2 cellular contexts compared by ENCODE assay signal in the genomic region with DNA sequence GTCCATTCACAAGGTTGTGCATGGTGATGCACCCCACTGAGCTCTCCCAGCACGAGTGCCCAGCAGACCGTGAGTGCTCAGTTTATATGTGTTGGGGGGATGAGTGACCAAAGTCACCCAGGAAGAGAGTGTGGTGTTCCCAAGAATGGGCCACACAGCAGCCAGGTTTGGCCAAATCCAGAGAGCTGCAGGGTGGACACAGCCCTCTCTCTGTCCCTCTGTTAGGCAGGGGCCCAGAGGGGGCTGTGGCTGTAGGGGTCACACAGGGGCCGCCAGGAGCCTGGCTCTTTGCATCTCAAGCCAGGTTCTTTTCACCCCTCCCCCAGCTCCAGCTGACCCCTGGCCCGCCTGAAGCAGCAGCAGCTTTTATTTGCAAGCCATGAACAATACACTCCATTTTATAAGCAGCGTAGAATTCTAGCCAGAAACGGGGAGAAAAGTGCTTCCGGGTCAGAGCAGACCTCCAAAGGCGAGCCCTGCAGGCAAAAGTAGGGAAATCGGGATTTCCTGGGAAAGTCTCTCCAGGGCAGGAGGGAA.
TF ChIP-seq lines count a peak whose summit lies in the region.

No MANE protein-coding gene starts in this region.

TF ChIP-seq in IMR-90, 13 proteins besides CTCF, POLR2A, EP300 and RAD21:
- TF ChIP-seq MAFK (IDR thresholded peaks at IDR 0.05; ENCODE audit: low read depth, low read length), result no peak
- no peak for TF ChIP-seq BHLHE40 (IDR thresholded peaks at IDR 0.05; ENCODE audit: low read depth, low read length)
- TF ChIP-seq, protein P1, sequence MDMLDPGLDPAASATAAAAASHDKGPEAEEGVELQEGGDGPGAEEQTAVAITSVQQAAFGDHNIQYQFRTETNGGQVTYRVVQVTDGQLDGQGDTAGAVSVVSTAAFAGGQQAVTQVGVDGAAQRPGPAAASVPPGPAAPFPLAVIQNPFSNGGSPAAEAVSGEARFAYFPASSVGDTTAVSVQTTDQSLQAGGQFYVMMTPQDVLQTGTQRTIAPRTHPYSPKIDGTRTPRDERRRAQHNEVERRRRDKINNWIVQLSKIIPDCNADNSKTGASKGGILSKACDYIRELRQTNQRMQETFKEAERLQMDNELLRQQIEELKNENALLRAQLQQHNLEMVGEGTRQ (IDR thresholded peaks at IDR 0.05; ENCODE audit: low read depth, low read length), result no peak
- no peak for TF ChIP-seq CHD1 (IDR thresholded peaks at IDR 0.05; ENCODE audit: low read depth, low read length)
- no peak for TF ChIP-seq FOS (IDR thresholded peaks at IDR 0.05; ENCODE audit: low read depth, low read length)
- no peak for TF ChIP-seq MAZ (IDR thresholded peaks at IDR 0.05; ENCODE audit: borderline replicate concordance, low read depth, low read length)
- no peak for TF ChIP-seq RCOR1 (IDR thresholded peaks at IDR 0.05; ENCODE audit: insufficient replicate concordance, low read length)
- TF ChIP-seq MXI1 (IDR thresholded peaks at IDR 0.05; ENCODE audit: borderline replicate concordance, low read depth, low read length), result no peak
- TF ChIP-seq RFX5 (IDR thresholded peaks at IDR 0.05; ENCODE audit: low read depth, low read length), result no peak
- no peak for TF ChIP-seq CEBPB (IDR thresholded peaks at IDR 0.05; ENCODE audit: low read depth, low read length)
- no peak for TF ChIP-seq SMC3 (IDR thresholded peaks at IDR 0.05; ENCODE audit: low read depth, low read length)
- no peak for TF ChIP-seq NFE2L2 (IDR thresholded peaks at IDR 0.05; ENCODE audit: low read depth, low read length)
TF ChIP-seq in IMR-90: peak in this region for 0.

TF ChIP-seq in GM12878, 131 proteins besides CTCF, POLR2A, EP300 and RAD21:
- TF ChIP-seq LARP7 (IDR thresholded peaks at IDR 0.05) (no peak), EED (IDR thresholded peaks at IDR 0.05; ENCODE audit: low read depth) (peak; percentile 44; the same call in 1 of the 2 replicates), IKZF1 (conservative IDR thresholded peaks at IDR 0.05) (peak; percentile 62), IKZF2 (IDR thresholded peaks at IDR 0.05) (peak; percentile 28; a peak in 2 of 4 replicates), FOXK2 (IDR thresholded peaks at IDR 0.05) (no peak), HDAC6 (IDR thresholded peaks at IDR 0.05; ENCODE audit: unreplicated experiment) (no peak), GATAD2B (conservative IDR thresholded peaks at IDR 0.05; ENCODE audit: low read depth) (peak; percentile 39; the same call in 1 of the 2 replicates), NR2C1 (IDR thresholded peaks at IDR 0.05) (peak; percentile 75), NR2F1 (conservative IDR thresholded peaks at IDR 0.05) (peak; percentile 79), RELB (IDR thresholded peaks at IDR 0.05; ENCODE audit: low read depth) (0 out of 2 replicates have a peak, but pooled peaks have one; percentile 10), NFIC (IDR thresholded peaks at IDR 0.05; ENCODE audit: low read depth, low read length) (no peak), WRNIP1 (IDR thresholded peaks at IDR 0.05; ENCODE audit: borderline replicate concordance, low read depth, low read length) (0 out of 2 replicates have a peak, but pooled peaks have one; percentile 3), BHLHE40 (IDR thresholded peaks at IDR 0.05; ENCODE audit: borderline replicate concordance in 1 of 2, low read depth in 2 of 2, low read length in 1 of 2) (peak; percentile 77 to 87), SRF (IDR thresholded peaks at IDR 0.05; ENCODE audit: low read depth in 2 of 2, low read length in 2 of 2) (no peak), PAX5 (IDR thresholded peaks at IDR 0.05; ENCODE audit: borderline replicate concordance, low read depth, low read length) (peak; percentile 94), ZNF687 (IDR thresholded peaks at IDR 0.05) (peak; percentile 72; the same call in 1 of the 2 replicates)
- TF ChIP-seq, protein P2, sequence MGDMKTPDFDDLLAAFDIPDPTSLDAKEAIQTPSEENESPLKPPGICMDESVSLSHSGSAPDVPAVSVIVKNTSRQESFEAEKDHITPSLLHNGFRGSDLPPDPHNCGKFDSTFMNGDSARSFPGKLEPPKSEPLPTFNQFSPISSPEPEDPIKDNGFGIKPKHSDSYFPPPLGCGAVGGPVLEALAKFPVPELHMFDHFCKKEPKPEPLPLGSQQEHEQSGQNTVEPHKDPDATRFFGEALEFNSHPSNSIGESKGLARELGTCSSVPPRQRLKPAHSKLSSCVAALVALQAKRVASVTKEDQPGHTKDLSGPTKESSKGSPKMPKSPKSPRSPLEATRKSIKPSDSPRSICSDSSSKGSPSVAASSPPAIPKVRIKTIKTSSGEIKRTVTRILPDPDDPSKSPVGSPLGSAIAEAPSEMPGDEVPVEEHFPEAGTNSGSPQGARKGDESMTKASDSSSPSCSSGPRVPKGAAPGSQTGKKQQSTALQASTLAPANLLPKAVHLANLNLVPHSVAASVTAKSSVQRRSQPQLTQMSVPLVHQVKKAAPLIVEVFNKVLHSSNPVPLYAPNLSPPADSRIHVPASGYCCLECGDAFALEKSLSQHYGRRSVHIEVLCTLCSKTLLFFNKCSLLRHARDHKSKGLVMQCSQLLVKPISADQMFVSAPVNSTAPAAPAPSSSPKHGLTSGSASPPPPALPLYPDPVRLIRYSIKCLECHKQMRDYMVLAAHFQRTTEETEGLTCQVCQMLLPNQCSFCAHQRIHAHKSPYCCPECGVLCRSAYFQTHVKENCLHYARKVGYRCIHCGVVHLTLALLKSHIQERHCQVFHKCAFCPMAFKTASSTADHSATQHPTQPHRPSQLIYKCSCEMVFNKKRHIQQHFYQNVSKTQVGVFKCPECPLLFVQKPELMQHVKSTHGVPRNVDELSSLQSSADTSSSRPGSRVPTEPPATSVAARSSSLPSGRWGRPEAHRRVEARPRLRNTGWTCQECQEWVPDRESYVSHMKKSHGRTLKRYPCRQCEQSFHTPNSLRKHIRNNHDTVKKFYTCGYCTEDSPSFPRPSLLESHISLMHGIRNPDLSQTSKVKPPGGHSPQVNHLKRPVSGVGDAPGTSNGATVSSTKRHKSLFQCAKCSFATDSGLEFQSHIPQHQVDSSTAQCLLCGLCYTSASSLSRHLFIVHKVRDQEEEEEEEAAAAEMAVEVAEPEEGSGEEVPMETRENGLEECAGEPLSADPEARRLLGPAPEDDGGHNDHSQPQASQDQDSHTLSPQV (IDR thresholded peaks at IDR 0.05), result 0 out of 2 replicates have a peak, but pooled peaks have one; percentile 58
- TF ChIP-seq, protein P3, sequence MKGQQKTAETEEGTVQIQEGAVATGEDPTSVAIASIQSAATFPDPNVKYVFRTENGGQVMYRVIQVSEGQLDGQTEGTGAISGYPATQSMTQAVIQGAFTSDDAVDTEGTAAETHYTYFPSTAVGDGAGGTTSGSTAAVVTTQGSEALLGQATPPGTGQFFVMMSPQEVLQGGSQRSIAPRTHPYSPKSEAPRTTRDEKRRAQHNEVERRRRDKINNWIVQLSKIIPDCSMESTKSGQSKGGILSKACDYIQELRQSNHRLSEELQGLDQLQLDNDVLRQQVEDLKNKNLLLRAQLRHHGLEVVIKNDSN (IDR thresholded peaks at IDR 0.05; ENCODE audit: borderline replicate concordance, extremely low read length, insufficient read depth, low read depth, low read length), result no peak
